ENCODE assay signal across 9 cellular contexts in the genomic region with DNA sequence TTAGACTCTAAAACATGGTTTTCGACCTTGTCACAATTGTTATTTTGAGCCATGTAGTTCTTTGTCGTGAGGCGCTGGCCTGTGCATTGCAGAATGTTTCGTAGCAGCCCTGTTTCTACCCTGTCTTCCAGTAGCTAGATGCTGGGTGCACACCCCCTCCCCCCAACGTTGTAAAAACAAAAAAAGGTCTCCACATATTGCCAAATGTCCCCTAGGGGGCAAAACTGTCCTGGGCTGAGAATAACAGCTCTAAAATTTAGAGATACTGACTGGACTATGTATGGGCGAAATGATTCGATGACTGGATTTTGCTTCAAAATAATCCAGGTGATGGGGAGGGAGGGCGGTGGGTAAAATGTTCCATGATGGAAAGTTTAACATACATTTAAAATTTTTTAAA.
DNase-seq lines count a peak whose midpoint lies in the region; ATAC-seq and TF ChIP-seq lines count a peak whose summit lies in the region.
"Had no signal": no experiment of that assay in that cellular context is flagged by ENCODE, and none has a peak within 500 bp of the region (broad histone marks: within the 10 kb centered on the region; RNA-seq: fewer than 3 reads in every experiment).

No MANE protein-coding gene starts in this region.

- no peak overlapping the region for H3K4me3 ChIP-seq in epithelial cell of proximal tubule (ENCODE audit: low read depth, low read length)
- H3K4me3 ChIP-seq: Peyer's patch had no signal

- DNase-seq in stimulated activated CD4-positive, alpha-beta T cell treated with anti-CD3 and anti-CD28 coated beads, Interleukin-4, amount 100 ng/mL, for 24 hours = peak; percentile 22
- no peak for DNase-seq in stimulated activated CD4-positive, alpha-beta T cell treated with anti-CD3 and anti-CD28 coated beads, Interleukin-12 subunit alpha, Interleukin-12 subunit beta, amount 100 ng/mL, for 4 hours
- DNase-seq in OCI-M1 (lab: John Stamatoyannopoulos, UW) (peak; percentile 46), epithelial cell of proximal tubule (ENCODE audit: low read depth) (no peak), NCI-H510A (lab: John Stamatoyannopoulos, UW) (no peak), kidney glomerular epithelial cell (lab: John Stamatoyannopoulos, UW) (no peak), GOT3 (lab: John Stamatoyannopoulos, UW) (no peak)

- peak; percentile 19 for TF ChIP-seq CTCF in epithelial cell of proximal tubule (conservative IDR thresholded peaks at IDR 0.05; ENCODE audit: low read depth, low read length)

- ATAC-seq in GM21529 (IDR thresholded peaks at IDR 0.05; ENCODE audit: unreplicated experiment) = no peak

Comparison
In these comparisons a context has a peak if more than half of its experiments do, and no peak if none do; other contexts are left out.
1. DNase-seq: peak in stimulated activated CD4-positive, alpha-beta T cell treated with anti-CD3 and anti-CD28 coated beads, Interleukin-4, amount 100 ng/mL, for 24 hours (single experiment) and OCI-M1 (single experiment); none in stimulated activated CD4-positive, alpha-beta T cell treated with anti-CD3 and anti-CD28 coated beads, Interleukin-12 subunit alpha, Interleukin-12 subunit beta, amount 100 ng/mL, for 4 hours (single experiment), epithelial cell of proximal tubule (single experiment), NCI-H510A (single experiment), kidney glomerular epithelial cell (single experiment) and GOT3 (single experiment).